ENCODE assay signal across 8 cellular contexts in the genomic region with DNA sequence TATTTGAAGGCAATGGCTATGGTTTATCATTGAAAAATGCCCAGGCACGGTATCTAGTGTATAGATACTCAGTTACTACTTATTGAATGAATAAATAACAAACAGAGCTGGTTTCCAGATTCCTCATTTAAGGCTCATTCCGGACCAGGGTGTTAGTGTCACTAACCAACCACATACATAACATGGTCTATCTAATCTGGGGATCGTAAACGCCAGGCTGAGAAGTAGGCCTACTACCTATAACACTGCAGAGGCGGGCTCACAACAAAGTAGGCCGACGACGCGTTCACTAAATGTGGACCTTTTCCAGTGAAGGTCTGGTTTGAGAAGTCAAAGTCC. TPM values are rescaled to one million over a fixed set of nuclear protein-coding genes. Genes with fewer than 3 reads are reported as not detected.
A peak's percentile ranks its signal among the peaks of the same experiment; 100 is the strongest.
DNase-seq lines count a peak whose midpoint lies in the region; ATAC-seq and TF ChIP-seq lines count a peak whose summit lies in the region.

No MANE protein-coding gene starts in this region.

- H3K27ac ChIP-seq in mammary epithelial cell (ENCODE audit: insufficient read depth, low read depth, low read length) = peak overlapping the region; percentile 59
- H3K27ac ChIP-seq in naive thymus-derived CD4-positive, alpha-beta T cell (ENCODE audit: low read depth, low read length) = peak overlapping the region; percentile 87

- ATAC-seq in HG03378 (IDR thresholded peaks at IDR 0.05; ENCODE audit: unreplicated experiment) (peak; percentile 7), GM19023 (IDR thresholded peaks at IDR 0.05; ENCODE audit: unreplicated experiment) (no peak)
- ATAC-seq in naive thymus-derived CD4-positive, alpha-beta T cell = no peak

- peaks cover 25% of the 10 kb centered on the region for H3K79me2 ChIP-seq in mammary epithelial cell (ENCODE audit: insufficient read depth, low read length)

- H3K4me2 ChIP-seq in mammary epithelial cell (ENCODE audit: insufficient read depth, low read depth, low read length) = peak overlapping the region; percentile 95

- in situ Hi-C loops in mammary epithelial cell (cut with MboI; ENCODE audit: low sequenced_read_pairs in 2 of 2) = loop anchor here in 1 of 2 donors (25.0 kb wide), 1 partner anchor 752 kb away; no protein-coding TSS in a partner anchor

- CTCF ChIA-PET in mammary epithelial cell (lab: Charles Lee; ENCODE audit: low non-redundant PET) = no interaction called here
- CTCF ChIA-PET in naive thymus-derived CD4-positive, alpha-beta T cell (lab: Charles Lee) = interaction anchor here (1.1 kb wide), 1 partner anchor 403 kb away, joined by 5 read pairs; no protein-coding TSS in a partner anchor

- H3K4me1 Mint-ChIP-seq in naive thymus-derived CD4-positive, alpha-beta T cell = peaks cover 8 to 41% (median 29%) of the 10 kb centered on the region in 7 donors

- no peak for TF ChIP-seq CTCF in mammary epithelial cell (conservative IDR thresholded peaks at IDR 0.05 in 1 of 2, IDR thresholded peaks at IDR 0.05 in 1 of 2; ENCODE audit: extremely low read depth in 1 of 2, insufficient read depth in 1 of 2, low read depth in 1 of 2, low read length in 2 of 2)

- WGBS in mammary epithelial cell (ENCODE audit: low coverage, missing lambda C conversion rate) = 2% methylated on average over 9 of the region's 9 CpGs

- TSS peak; percentile 38 for BruUV-seq in mammary epithelial cell (replicated peaks; lab: Mats Ljungman, UMichigan)

- H3K36me3 ChIP-seq in mammary epithelial cell (ENCODE audit: insufficient read depth, low read length) = peaks cover 4% of the 10 kb centered on the region
- H3K36me3 ChIP-seq in naive thymus-derived CD4-positive, alpha-beta T cell (ENCODE audit: control insufficient read depth in 2 of 3, insufficient read depth in 3 of 3, low read length in 3 of 3) = peaks cover 0 to 19% (median 4%) of the 10 kb centered on the region in 3 experiments

- peak overlapping the region; percentile 97 for H3K4me3 ChIP-seq in GM08714 (ENCODE audit: low read length)
- peak overlapping the region; percentile 58 to 99 (median 73) for H3K4me3 ChIP-seq in mammary epithelial cell (replicated peaks in 1 of 3; ENCODE audit: insufficient read depth in 1 of 3, low read depth in 2 of 3, low read length in 3 of 3)
- peak overlapping the region; percentile 86 for H3K4me3 ChIP-seq in naive thymus-derived CD4-positive, alpha-beta T cell (ENCODE audit: low read length)

- no peaks in the 10 kb centered on the region for H4K20me1 ChIP-seq in mammary epithelial cell (ENCODE audit: insufficient read depth, low read length)

- DNase-seq in mammary epithelial cell (no peak), kidney tubule cell (ENCODE audit: low spot score) (no peak), NCI-H1694 treated with DMSO at 0.1 percent for 48 hours (lab: John Stamatoyannopoulos, UW) (no peak)
- DNase-seq in naive thymus-derived CD4-positive, alpha-beta T cell = no peak
- no peak for DNase-seq in central memory CD4-positive, alpha-beta T cell

- intact Hi-C loops in mammary epithelial cell (cut with micrococcal nuclease) = loop anchor here (2.0 to 5.0 kb wide), 5 partner anchors 47 to 618 kb away; a partner anchor contains a TSS
- intact Hi-C loops in naive thymus-derived CD4-positive, alpha-beta T cell (cut with micrococcal nuclease) = loop anchor here (1.0 to 2.0 kb wide), 10 partner anchors 147 to 640 kb away; a partner anchor contains a TSS

- H3K27ac Mint-ChIP-seq in naive thymus-derived CD4-positive, alpha-beta T cell = peak overlapping the region; percentile 90 to 98 (median 96)

- POLR2A ChIA-PET in naive thymus-derived CD4-positive, alpha-beta T cell (lab: Charles Lee) = interaction anchor here (0.6 to 1.4 kb wide), 4 partner anchors 46 to 573 kb away, joined by 3 to 5 read pairs (median 4); a partner anchor contains a TSS

- dilution Hi-C loops in mammary epithelial cell (cut with HindIII; ENCODE audit: low sequenced_read_pairs) = no loop called here

- H3K27me3 ChIP-seq in mammary epithelial cell (ENCODE audit: insufficient read depth, low read length) = no peaks in the 10 kb centered on the region
- H3K27me3 ChIP-seq in naive thymus-derived CD4-positive, alpha-beta T cell (ENCODE audit: control insufficient read depth in 2 of 2, insufficient read depth in 2 of 2, low read length in 2 of 2) = no peaks in the 10 kb centered on the region

- peak overlapping the region; percentile 83 to 98 (median 92) for H3K4me3 Mint-ChIP-seq in naive thymus-derived CD4-positive, alpha-beta T cell

- H3K27me3 Mint-ChIP-seq in naive thymus-derived CD4-positive, alpha-beta T cell = no peaks in the 10 kb centered on the region

- H3K9me3 Mint-ChIP-seq in naive thymus-derived CD4-positive, alpha-beta T cell = no peaks in the 10 kb centered on the region

- H3K4me1 ChIP-seq in mammary epithelial cell (ENCODE audit: insufficient read depth, low read length) = peaks cover 6% of the 10 kb centered on the region
- peaks cover 8 to 13% of the 10 kb centered on the region in 2 donors for H3K4me1 ChIP-seq in naive thymus-derived CD4-positive, alpha-beta T cell (ENCODE audit: control insufficient read depth in 2 of 2, insufficient read depth in 2 of 2, low read length in 2 of 2)

- peak overlapping the region; percentile 74 for H3K9ac ChIP-seq in mammary epithelial cell (ENCODE audit: insufficient read depth, low read length)

- no peaks in the 10 kb centered on the region for H3K9me3 ChIP-seq in mammary epithelial cell (replicated peaks; ENCODE audit: insufficient read depth, low read length)
- no peaks in the 10 kb centered on the region for H3K9me3 ChIP-seq in naive thymus-derived CD4-positive, alpha-beta T cell (ENCODE audit: control insufficient read depth in 2 of 3, low read length in 3 of 3)

- H2AFZ ChIP-seq in mammary epithelial cell (ENCODE audit: low read depth, low read length) = peak overlapping the region; percentile 93

- peaks cover 0 to 24% (median 10%) of the 10 kb centered on the region in 5 donors for H3K36me3 Mint-ChIP-seq in naive thymus-derived CD4-positive, alpha-beta T cell

RNA-seq across cellular contexts. Expression of a gene that starts 0.4 kb away (rescaled TPM):
- total RNA-seq in mammary epithelial cell = 10 to 100 TPM; 15.7 to 55.6 TPM
- 37.0 TPM for polyA plus RNA-seq in mammary epithelial cell
- polyA minus RNA-seq in mammary epithelial cell = 6.9 TPM
- total RNA-seq in naive thymus-derived CD4-positive, alpha-beta T cell = 10 to 100 TPM; 21.5 to 58.8 (median 39.4) TPM
- 100 to 1,000 TPM; 112 to 165 TPM for polyA plus RNA-seq in naive thymus-derived CD4-positive, alpha-beta T cell

RNA-seq across cellular contexts. Expression of a gene that starts 5.5 kb away (rescaled TPM):
- total RNA-seq in mammary epithelial cell = 10 to 100 TPM; 30.2 to 31.3 TPM
- 8.3 TPM for polyA plus RNA-seq in mammary epithelial cell
- polyA minus RNA-seq in mammary epithelial cell = 50.3 TPM
- total RNA-seq in naive thymus-derived CD4-positive, alpha-beta T cell = 10 to 100 TPM; 30.9 to 57.9 (median 45.3) TPM
- 10 to 100 TPM in 1 of 2 donors, 1 to 10 TPM in 1; 8.0 to 11.4 TPM for polyA plus RNA-seq in naive thymus-derived CD4-positive, alpha-beta T cell
